In genomic region chr15:51736069-51736468, GRCh38 we compare ENCODE assay signal across 8 cellular contexts. TPM values are rescaled to one million over a fixed set of nuclear protein-coding genes. Genes with fewer than 3 reads are reported as not detected.
A peak's percentile ranks its signal among the peaks of the same experiment; 100 is the strongest.
DNase-seq lines count a peak whose midpoint lies in the region; ATAC-seq and TF ChIP-seq lines count a peak whose summit lies in the region.

No MANE protein-coding gene starts in this region.

- peak; percentile 29 to 37 for ATAC-seq in activated CD4-positive, CD25-positive, alpha-beta regulatory T cell treated with anti-CD3 and anti-CD28 coated beads, Interleukin-2, amount 50 U/mL, for 24 hours
- ATAC-seq in body of pancreas: no peak

- DNase-seq in activated CD4-positive, CD25-positive, alpha-beta regulatory T cell (lab: John Stamatoyannopoulos, UW): no peak
- DNase-seq in Kasumi-1 (lab: John Stamatoyannopoulos, UW) (peak; percentile 27 to 49), body of pancreas (no peak), sigmoid colon (no peak), cerebellar cortex (ENCODE audit: low spot score) (no peak), NCI-H1436 treated with DMSO at 0.1 percent for 48 hours (lab: John Stamatoyannopoulos, UW) (no peak), middle frontal gyrus (ENCODE audit: extremely low spot score, low spot score) (no peak)

- H3K27ac ChIP-seq in body of pancreas (peak overlapping the region in 3 of 4 donors; percentile 72 to 90 (median 90)), sigmoid colon (peak overlapping the region; percentile 86 to 96 (median 91))

- no peak for TF ChIP-seq EP300 in sigmoid colon (IDR thresholded peaks at IDR 0.05)

- H3K4me1 ChIP-seq in body of pancreas (peaks cover 37% of the 10 kb centered on the region), sigmoid colon (peaks cover 0 to 53% (median 38%) of the 10 kb centered on the region in 4 donors)

- TF ChIP-seq CTCF in body of pancreas (IDR thresholded peaks at IDR 0.05) (no peak), sigmoid colon (IDR thresholded peaks at IDR 0.05) (no peak)

- WGBS in body of pancreas, 2 donors: 20 to 37% methylated on average over 3 of the region's 3 CpGs
- WGBS in sigmoid colon, 2 donors: 41 to 63% methylated on average over 3 of the region's 3 CpGs

- intact Hi-C loops in body of pancreas (cut with DNase I) (no loop called here), sigmoid colon (cut with DNase I) (loop anchor here (2.0 to 5.0 kb wide), 2 partner anchors 15 to 41 kb away; partner anchors contain the start of gene TMOD2)

- H3K27me3 ChIP-seq in body of pancreas (no peaks in the 10 kb centered on the region), sigmoid colon (no peaks in the 10 kb centered on the region)

- no peak overlapping the region for H3K4me3 ChIP-seq in body of pancreas
- peak overlapping the region in 3 of 4 donors; percentile 63 to 95 (median 78) for H3K4me3 ChIP-seq in sigmoid colon

- H3K36me3 ChIP-seq in body of pancreas (replicated peaks in 1 of 2; ENCODE audit: insufficient read depth in 1 of 2, low read depth in 2 of 2): no peaks in the 10 kb centered on the region
- H3K36me3 ChIP-seq in sigmoid colon: no peaks in the 10 kb centered on the region

- H3K9me3 ChIP-seq in body of pancreas (no peaks in the 10 kb centered on the region), sigmoid colon (no peaks in the 10 kb centered on the region)

- TF ChIP-seq POLR2A in body of pancreas (IDR thresholded peaks at IDR 0.05) (no peak), sigmoid colon (IDR thresholded peaks at IDR 0.05) (no peak)

RNA-seq across cellular contexts. Expression of gene LYSMD2, which starts 1.4 kb away (rescaled TPM):
- total RNA-seq in body of pancreas (10 to 100 TPM in 1 of 2 donors, 1 to 10 TPM in 1; 8.0 to 20.1 TPM), sigmoid colon (10 to 100 TPM; 15.3 to 28.5 (median 20.3) TPM)
- 10 to 100 TPM in 1 of 3 donors, 1 to 10 TPM in 2; 6.7 to 15.8 (median 8.4) TPM for polyA plus RNA-seq in sigmoid colon

RNA-seq across cellular contexts. Expression of gene TMOD2, which starts 15.3 kb away (rescaled TPM):
- total RNA-seq in body of pancreas: 1 to 10 TPM; 6.5 to 7.3 TPM
- total RNA-seq in sigmoid colon: 10 to 100 TPM; 18.1 to 32.5 (median 22.7) TPM
- 1 to 10 TPM; 1.4 to 4.8 (median 2.7) TPM for polyA plus RNA-seq in sigmoid colon

RNA-seq across cellular contexts. Expression of gene SCG3, which starts 54.8 kb away (rescaled TPM):
- total RNA-seq in body of pancreas: 1 to 10 TPM; 2.9 to 6.3 TPM
- total RNA-seq in sigmoid colon: 1 to 10 TPM; 1.1 to 2.1 (median 1.9) TPM
- polyA plus RNA-seq in sigmoid colon: 1 to 10 TPM in 1 of 3 donors, under 1 TPM in 2; under 0.01 to 1.2 (median 0.23) TPM

Comparison
In these comparisons a context has a peak if more than half of its experiments do, and no peak if none do; other contexts are left out.
1. DNase-seq: peak in Kasumi-1 (2 of 2); none in activated CD4-positive, CD25-positive, alpha-beta regulatory T cell (0 of 4), body of pancreas (0 of 4), sigmoid colon (single experiment), cerebellar cortex (single experiment), NCI-H1436 treated with DMSO at 0.1 percent for 48 hours (single experiment) and middle frontal gyrus (single experiment).
2. H3K4me3 ChIP-seq: peak in sigmoid colon (3 of 4); none in body of pancreas (0 of 2).